16 cellular contexts compared by ENCODE assay signal in the genomic region with DNA sequence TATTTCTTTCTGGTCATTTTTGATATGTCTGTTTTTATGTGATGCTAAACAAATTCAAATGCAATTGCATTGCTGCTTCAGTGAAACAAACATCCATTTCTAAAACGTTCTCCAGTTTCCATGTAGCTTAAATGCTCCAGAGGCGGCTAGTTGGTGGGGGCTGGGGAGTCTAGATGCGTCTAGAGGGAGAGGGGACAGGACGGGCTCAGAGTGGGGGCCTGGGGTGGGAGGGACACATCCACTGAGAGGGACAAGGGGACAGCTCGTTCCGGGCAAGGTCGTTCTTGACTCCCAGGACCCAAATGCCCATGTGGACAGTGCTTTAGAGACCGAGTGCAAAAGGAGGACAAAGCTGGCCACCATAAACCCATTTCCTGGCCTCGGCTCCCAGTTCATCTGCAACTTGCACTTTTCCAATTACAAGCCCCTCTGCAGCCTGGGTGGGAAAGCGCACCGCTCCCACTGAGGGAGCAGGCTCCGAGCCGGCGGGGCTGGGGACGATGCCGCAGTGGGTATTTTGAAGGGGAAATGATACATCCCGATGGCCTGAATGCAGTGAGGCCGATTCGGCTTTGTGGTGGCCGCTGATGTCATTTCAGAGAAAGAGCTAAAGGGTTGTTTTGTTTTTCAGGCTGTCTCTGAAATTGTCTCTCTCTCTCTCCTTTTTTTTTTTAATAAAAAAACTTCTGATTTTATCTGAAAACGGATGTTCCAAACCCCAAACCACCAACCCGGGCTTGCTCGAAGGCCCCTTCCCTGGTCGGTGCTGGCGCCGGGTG.
DNase-seq lines count a peak whose midpoint lies in the region; ATAC-seq, FAIRE-seq and TF ChIP-seq lines count a peak whose summit lies in the region.
"Had no signal": no experiment of that assay in that cellular context is flagged by ENCODE, and none has a peak within 500 bp of the region (broad histone marks: within the 10 kb centered on the region; RNA-seq: fewer than 3 reads in every experiment).

No MANE protein-coding gene starts in this region.

- H3K79me1 ChIP-seq in neuronal stem cell (ENCODE audit: low read depth, low read length): no peaks in the 10 kb centered on the region

- no peak overlapping the region for H2BK12ac ChIP-seq in neuronal stem cell (ENCODE audit: low read length)

- TF ChIP-seq POLR2A in heart left ventricle (IDR thresholded peaks at IDR 0.05) (no peak), endothelial cell of umbilical vein (IDR thresholded peaks at IDR 0.05; ENCODE audit: low read depth, low read length) (peak; percentile 42)

- FAIRE-seq in endothelial cell of umbilical vein (lab: Jason Lieb, UNC): no peak
- FAIRE-seq: A549 had no signal

- peak overlapping the region in 5 of 12 donors; percentile 5 to 37 (median 29) for H3K4me3 ChIP-seq in heart left ventricle
- peak overlapping the region in 1 of 3 experiments; percentile 37 for H3K4me3 ChIP-seq in endothelial cell of umbilical vein (replicated peaks in 1 of 3; ENCODE audit: insufficient read depth in 1 of 3, low read depth in 1 of 3, low read length in 3 of 3)
- H3K4me3 ChIP-seq in neuronal stem cell (ENCODE audit: low read length in 2 of 2): no peak overlapping the region
- H3K4me3 ChIP-seq: A549 had no signal

- peaks cover 0 to 30% (median 0%) of the 10 kb centered on the region in 12 donors for H3K4me1 ChIP-seq in heart left ventricle
- peaks cover 40% of the 10 kb centered on the region for H3K4me1 ChIP-seq in endothelial cell of umbilical vein (ENCODE audit: control insufficient read depth, extremely low read depth, insufficient read depth, low read length)
- H3K4me1 ChIP-seq in neuronal stem cell (ENCODE audit: control insufficient read depth in 2 of 2, insufficient read depth in 1 of 2, low read depth in 1 of 2, low read length in 2 of 2): no peaks in the 10 kb centered on the region

- H3K4me2 ChIP-seq in endothelial cell of umbilical vein (ENCODE audit: insufficient read depth, low read length) (peak overlapping the region; percentile 76), neuronal stem cell (ENCODE audit: insufficient read depth, low read length, poor library complexity, severe bottlenecking) (no peak overlapping the region)
- H3K4me2 ChIP-seq: A549 had no signal

- H2BK120ac ChIP-seq in neuronal stem cell (ENCODE audit: low read depth, low read length): no peak overlapping the region

- peak overlapping the region; percentile 94 for H3K9ac ChIP-seq in endothelial cell of umbilical vein (replicated peaks; ENCODE audit: extremely low read depth, insufficient read depth, low read length)
- no peak overlapping the region for H3K9ac ChIP-seq in neuronal stem cell (ENCODE audit: low read depth, low read length, poor library complexity)

- H3K4ac ChIP-seq in neuronal stem cell (ENCODE audit: low read length): no peak overlapping the region

- DNase-seq in heart left ventricle (peak in 1 of 5 donors; percentile 34), Right ventricle myocardium inferior (ENCODE audit: missing footprints) (no peak), endothelial cell of umbilical vein (ENCODE audit: low read depth, low spot score) (peak; percentile 75), neuronal stem cell (ENCODE audit: low spot score) (no peak), GM13976 (ENCODE audit: low spot score) (no peak), KG1 (lab: John Stamatoyannopoulos, UW) (no peak), NCI-H2107 treated with DMSO at 0.1 percent for 48 hours (lab: John Stamatoyannopoulos, UW; ENCODE audit: unreplicated experiment) (no peak), DMS53 treated with DMSO at 0.1 percent for 48 hours (lab: John Stamatoyannopoulos, UW; ENCODE audit: unreplicated experiment) (no peak)
- DNase-seq: activated CD4-positive, alpha-beta memory T cell treated with anti-CD3 and anti-CD28 coated beads, Interleukin-2, amount 10 ng/mL, durations not matched to agents 7 days and 5 days; activated naive CD4-positive, alpha-beta T cell; cerebellar nuclear complex; NCI-H1105; NCI-H446 treated with DMSO at 0.1 percent for 48 hours; retina; T-helper 9 cell had no signal

- no peak overlapping the region for H4K8ac ChIP-seq in neuronal stem cell (ENCODE audit: low read depth, low read length)

- in situ Hi-C loops in GM13976 (cut with MboI; ENCODE audit: low sequenced_read_pairs, unreplicated experiment): no loop called here

- 52 to 62% (median 56%) methylated on average over 26 of the region's 26 CpGs for WGBS in heart left ventricle, 4 donors
- WGBS in neuronal stem cell (ENCODE audit: extremely low coverage in 2 of 2, insufficient read length in 2 of 2, insufficient replicate concordance in 1 of 2), 2 donors: no CpG with 5 or more reads among the region's 26 CpGs

- no peak overlapping the region for H2AK5ac ChIP-seq in neuronal stem cell (ENCODE audit: low read depth, low read length)

- H3K79me2 ChIP-seq in endothelial cell of umbilical vein (ENCODE audit: control insufficient read depth, insufficient read depth, low read length): no peaks in the 10 kb centered on the region

- no peak overlapping the region for H2BK5ac ChIP-seq in neuronal stem cell (ENCODE audit: low read length)

- TF ChIP-seq CTCF in heart left ventricle (IDR thresholded peaks at IDR 0.05) (no peak), endothelial cell of umbilical vein (IDR thresholded peaks at IDR 0.05; ENCODE audit: extremely low read depth in 1 of 2, insufficient read depth in 1 of 2, low read depth in 1 of 2, low read length in 2 of 2) (no peak), GM13976 (IDR thresholded peaks at IDR 0.05; ENCODE audit: borderline replicate concordance, control extremely low read depth, extremely low read depth, insufficient read depth, missing control alignments) (no peak)

- ATAC-seq in heart left ventricle: peak in 3 of 4 donors; percentile 46 to 52 (median 48)
- ATAC-seq in Right ventricle myocardium inferior: no peak
- ATAC-seq: A549 had no signal

- BruUV-seq in endothelial cell of umbilical vein (replicated peaks; lab: Mats Ljungman, UMichigan): no TSS peak

- H3K9me1 ChIP-seq in endothelial cell of umbilical vein (replicated peaks; ENCODE audit: control insufficient read depth, extremely low read depth, insufficient read depth, low read length): no peaks in the 10 kb centered on the region

- H3K9me3 ChIP-seq in heart left ventricle: peaks cover 0 to 6% (median 0%) of the 10 kb centered on the region in 12 donors
- H3K9me3 ChIP-seq in endothelial cell of umbilical vein (replicated peaks; ENCODE audit: control insufficient read depth, insufficient read depth, low read length): no peaks in the 10 kb centered on the region
- H3K9me3 ChIP-seq in neuronal stem cell (replicated peaks in 1 of 2; ENCODE audit: control insufficient read depth in 2 of 2, insufficient read depth in 1 of 2, low read depth in 1 of 2, low read length in 2 of 2): no peaks in the 10 kb centered on the region

- dilution Hi-C loops in endothelial cell of umbilical vein (cut with MboI; ENCODE audit: extremely low pct_ligation_motif_present, low sequenced_read_pairs): no loop called here

- CTCF ChIA-PET in endothelial cell of umbilical vein (lab: Charles Lee): interaction anchor here (0.7 to 2.7 kb wide), 21 partner anchors 13 to 522 kb away, joined by 3 to 20 read pairs (median 4); no protein-coding TSS in a partner anchor

- peaks cover 0 to 15% (median 0%) of the 10 kb centered on the region in 9 donors for H3K27me3 ChIP-seq in heart left ventricle
- H3K27me3 ChIP-seq in endothelial cell of umbilical vein (ENCODE audit: control insufficient read depth in 2 of 2, insufficient read depth in 2 of 2, low read length in 2 of 2): no peaks in the 10 kb centered on the region
- H3K27me3 ChIP-seq in neuronal stem cell (ENCODE audit: control insufficient read depth in 3 of 3, insufficient read depth in 3 of 3, low read depth in 1 of 3, low read length in 3 of 3): no peaks in the 10 kb centered on the region

- H3K14ac ChIP-seq in neuronal stem cell (ENCODE audit: low read length): no peak overlapping the region

- H2BK15ac ChIP-seq in neuronal stem cell (ENCODE audit: low read length): no peak overlapping the region

- no peaks in the 10 kb centered on the region for H3K36me3 ChIP-seq in heart left ventricle
- no peaks in the 10 kb centered on the region for H3K36me3 ChIP-seq in endothelial cell of umbilical vein (ENCODE audit: control insufficient read depth in 2 of 2, extremely low read depth in 1 of 2, insufficient read depth in 2 of 2, low read length in 2 of 2)
- H3K36me3 ChIP-seq in neuronal stem cell (replicated peaks in 1 of 2; ENCODE audit: control insufficient read depth in 2 of 2, insufficient read depth in 2 of 2, low read length in 2 of 2): no peaks in the 10 kb centered on the region

- no peaks in the 10 kb centered on the region for H4K20me1 ChIP-seq in endothelial cell of umbilical vein (replicated peaks; ENCODE audit: control insufficient read depth, extremely low read depth, insufficient read depth, low read length)

- H3K27ac ChIP-seq in heart left ventricle (peak overlapping the region; percentile 52 to 86 (median 72)), endothelial cell of umbilical vein (ENCODE audit: insufficient read depth, low read depth, low read length) (peak overlapping the region; percentile 99), neuronal stem cell (replicated peaks; ENCODE audit: low read length) (no peak overlapping the region)
- H3K27ac ChIP-seq: A549 had no signal

- POLR2A ChIA-PET in endothelial cell of umbilical vein (lab: Charles Lee): interaction anchor here (0.7 to 2.3 kb wide), 2 partner anchors 16 to 68 kb away, joined by 3 to 10 read pairs; no protein-coding TSS in a partner anchor

- no peak overlapping the region for H3K23ac ChIP-seq in neuronal stem cell (ENCODE audit: low read depth, low read length, poor library complexity)

- no peak overlapping the region for H4K91ac ChIP-seq in neuronal stem cell (ENCODE audit: low read depth, low read length, poor library complexity)

- H2AFZ ChIP-seq in endothelial cell of umbilical vein (ENCODE audit: low read depth, low read length) (peak overlapping the region; percentile 65), neuronal stem cell (ENCODE audit: low read length) (no peak overlapping the region)

- H3K18ac ChIP-seq in neuronal stem cell (ENCODE audit: low read length): peak overlapping the region; percentile 45

- intact Hi-C loops in heart left ventricle (cut with DNase I) (no loop called here), Right ventricle myocardium inferior (cut with DNase I) (loop anchor here (5.0 kb wide), 2 partner anchors 76 to 109 kb away; no protein-coding TSS in a partner anchor), endothelial cell of umbilical vein (cut with micrococcal nuclease) (loop anchor here (1.0 to 5.0 kb wide), 11 partner anchors 13 to 381 kb away; no protein-coding TSS in a partner anchor)

TF ChIP-seq in endothelial cell of umbilical vein, 7 proteins besides CTCF, POLR2A, EP300 and RAD21:
- TF ChIP-seq JUN (IDR thresholded peaks at IDR 0.05; ENCODE audit: borderline replicate concordance, insufficient read depth, insufficient read length, low read depth) (no peak), GATA2 (IDR thresholded peaks at IDR 0.05; ENCODE audit: insufficient read depth, insufficient read length, low read depth, low read length) (peak; percentile 54), POLR2AphosphoS5 (IDR thresholded peaks at IDR 0.05; ENCODE audit: insufficient read depth, low read depth, low read length) (peak; percentile 61), FOS (IDR thresholded peaks at IDR 0.05; ENCODE audit: borderline replicate concordance, insufficient read depth, low read length) (peak; percentile 42)
TF ChIP-seq in endothelial cell of umbilical vein: peak in this region for 3.

Comparison
In these comparisons a context has a peak if more than half of its experiments do, and no peak if none do; other contexts are left out.
1. intact Hi-C loops: an anchor here in Right ventricle myocardium inferior (5.0 kb wide) and endothelial cell of umbilical vein (1.0 to 5.0 kb wide); none called in heart left ventricle.